Comparison of ENCODE assay signal across 9 cellular contexts in the genomic region with DNA sequence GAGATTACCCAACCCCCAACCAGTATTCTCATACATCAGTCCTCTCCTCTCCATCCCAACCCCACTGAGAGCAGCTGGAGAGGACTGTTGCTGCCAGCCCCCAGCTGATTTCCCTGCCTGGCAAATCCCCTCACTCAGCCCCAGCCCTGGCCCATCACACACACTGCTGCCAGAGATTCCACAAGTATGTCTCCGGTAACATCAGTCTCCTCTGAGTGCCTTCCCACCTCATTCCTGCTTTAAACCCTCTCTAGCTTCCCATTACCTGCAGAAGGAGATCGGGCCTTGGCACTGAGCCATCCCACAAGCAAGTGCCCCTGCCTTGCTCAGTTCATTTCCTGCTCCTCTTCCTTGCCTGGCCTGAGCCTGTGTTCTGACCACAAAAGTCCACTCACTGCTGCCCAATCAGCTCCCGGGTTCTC. TPM values are rescaled to one million over a fixed set of nuclear protein-coding genes. Genes with fewer than 3 reads are reported as not detected.
DNase-seq lines count a peak whose midpoint lies in the region; ATAC-seq and TF ChIP-seq lines count a peak whose summit lies in the region.
"Had no signal": no experiment of that assay in that cellular context is flagged by ENCODE, and none has a peak within 500 bp of the region (broad histone marks: within the 10 kb centered on the region; RNA-seq: fewer than 3 reads in every experiment).

No MANE protein-coding gene starts in this region.

- DNase-seq in DMS153 (lab: John Stamatoyannopoulos, UW): peak; percentile 20
- DNase-seq in NCI-H510A (lab: John Stamatoyannopoulos, UW): peak; percentile 32
- no peak for DNase-seq in endothelial cell (ENCODE audit: low spot score)
- DNase-seq in trophoblast cell: no peak
- DNase-seq in NCI-H1436 (lab: John Stamatoyannopoulos, UW): no peak
- DNase-seq in AG20443 (ENCODE audit: low spot score): no peak
- DNase-seq: NCI-H345 had no signal

- peak overlapping the region; percentile 13 for H2BK5ac ChIP-seq in trophoblast cell (ENCODE audit: low read depth, low read length, poor library complexity)

- H2BK120ac ChIP-seq in trophoblast cell (ENCODE audit: insufficient read depth, low read length, poor library complexity): peak overlapping the region; percentile 27

- H3K9ac ChIP-seq in trophoblast cell (ENCODE audit: low read length): no peak overlapping the region

- no peaks in the 10 kb centered on the region for H3K9me3 ChIP-seq in trophoblast cell (ENCODE audit: insufficient read depth, low read depth, low read length)

- peak overlapping the region; percentile 7 for H4K8ac ChIP-seq in trophoblast cell (ENCODE audit: low read depth, low read length)

- H3K9me3 Mint-ChIP-seq in endothelial cell (ENCODE audit: unreplicated experiment): no peaks in the 10 kb centered on the region

- H3K27ac Mint-ChIP-seq in endothelial cell (ENCODE audit: unreplicated experiment): peak overlapping the region; percentile 53

- no peak overlapping the region for H2AFZ ChIP-seq in trophoblast cell (ENCODE audit: insufficient read depth, low read length, poor library complexity)

- peak overlapping the region; percentile 10 for H3K18ac ChIP-seq in trophoblast cell (ENCODE audit: low read length)

- H3K23ac ChIP-seq in trophoblast cell (ENCODE audit: low read length): no peak overlapping the region

- peak overlapping the region; percentile 49 for H4K91ac ChIP-seq in trophoblast cell (ENCODE audit: low read depth, low read length)

- no peak for TF ChIP-seq CTCF in endothelial cell (IDR thresholded peaks at IDR 0.05; ENCODE audit: unreplicated experiment)

- ATAC-seq in HG02763 (IDR thresholded peaks at IDR 0.05; ENCODE audit: unreplicated experiment) (no peak), HG03097 (IDR thresholded peaks at IDR 0.05; ENCODE audit: low FRiP score, unreplicated experiment) (no peak)

- H3K27me3 ChIP-seq in trophoblast cell (ENCODE audit: insufficient read depth, low read length): no peaks in the 10 kb centered on the region

- H3K27ac ChIP-seq in trophoblast cell (ENCODE audit: low read depth, low read length): peak overlapping the region; percentile 37

- H3K79me2 ChIP-seq in trophoblast cell (ENCODE audit: control insufficient read depth, insufficient read depth, low read length, poor library complexity): no peaks in the 10 kb centered on the region

- peak overlapping the region; percentile 36 for H2AK5ac ChIP-seq in trophoblast cell (ENCODE audit: low read length)

- H3K36me3 Mint-ChIP-seq in endothelial cell (ENCODE audit: low read depth, unreplicated experiment): peaks cover 13% of the 10 kb centered on the region

- H3K4me1 ChIP-seq in trophoblast cell (ENCODE audit: control insufficient read depth in 1 of 2, insufficient read depth in 2 of 2, low read length in 2 of 2): peaks cover 16 to 26% of the 10 kb centered on the region in 2 experiments

- no peak overlapping the region for H3K4me3 ChIP-seq in trophoblast cell (ENCODE audit: low read depth, low read length)

- peak overlapping the region; percentile 86 for H2BK12ac ChIP-seq in trophoblast cell (ENCODE audit: low read length)

- peaks cover 19% of the 10 kb centered on the region for H3K79me1 ChIP-seq in trophoblast cell (ENCODE audit: low read length)

- H3K4ac ChIP-seq in trophoblast cell (ENCODE audit: low read depth, low read length): no peak overlapping the region

- peaks cover 0 to 2% of the 10 kb centered on the region in 2 experiments for H3K36me3 ChIP-seq in trophoblast cell (ENCODE audit: control insufficient read depth in 1 of 2, insufficient read depth in 2 of 2, low read length in 2 of 2)

- H3K27me3 Mint-ChIP-seq in endothelial cell (ENCODE audit: unreplicated experiment): peaks cover 3% of the 10 kb centered on the region

- H3K14ac ChIP-seq in trophoblast cell (ENCODE audit: low read length): peak overlapping the region; percentile 45

- peaks cover 23% of the 10 kb centered on the region for H3K4me1 Mint-ChIP-seq in endothelial cell (ENCODE audit: unreplicated experiment)

- no peak overlapping the region for H3K4me2 ChIP-seq in trophoblast cell (ENCODE audit: low read length)

- H3K4me3 Mint-ChIP-seq in endothelial cell (ENCODE audit: unreplicated experiment): peak overlapping the region; percentile 43

- no peak overlapping the region for H4K12ac ChIP-seq in trophoblast cell (ENCODE audit: low read depth, low read length)

- WGBS in trophoblast cell (ENCODE audit: extremely low coverage, insufficient coverage, insufficient read length): no CpG with 5 or more reads among the region's 3 CpGs

RNA-seq across cellular contexts. Expression of a gene that starts 50.6 kb away (rescaled TPM):
- 72.1 TPM for total RNA-seq in endothelial cell (ENCODE audit: unreplicated experiment)
- polyA plus RNA-seq in trophoblast cell (2013): 62.0 and 65.7 TPM in 2 replicates

Comparison
In these comparisons a context has a peak if more than half of its experiments do, and no peak if none do; other contexts are left out.
1. DNase-seq: peak in DMS153 (single experiment) and NCI-H510A (single experiment); none in endothelial cell (single experiment), trophoblast cell (0 of 2), NCI-H1436 (single experiment) and AG20443 (single experiment).